In genomic region chr1:226735576-226735975, GRCh38 we compare ENCODE assay signal across 11 cellular contexts. TPM values are rescaled to one million over a fixed set of nuclear protein-coding genes. Genes with fewer than 3 reads are reported as not detected.
DNase-seq lines count a peak whose midpoint lies in the region; ATAC-seq and TF ChIP-seq lines count a peak whose summit lies in the region.
"Had no signal": no experiment of that assay in that cellular context is flagged by ENCODE, and none has a peak within 500 bp of the region (broad histone marks: within the 10 kb centered on the region; RNA-seq: fewer than 3 reads in every experiment).

No MANE protein-coding gene starts in this region.

- no peak for ATAC-seq in WTC11
- no peak for ATAC-seq in gastrocnemius medialis
- ATAC-seq in HG03442 (IDR thresholded peaks at IDR 0.05; ENCODE audit: unreplicated experiment), result no peak

- peak overlapping the region; percentile 84 to 91 (median 88) for H3K27ac ChIP-seq in gastrocnemius medialis

- no peak for TF ChIP-seq POLR2A in gastrocnemius medialis (IDR thresholded peaks at IDR 0.05)

- DNase-seq in GM06990 (ENCODE audit: extremely low read depth, insufficient read length), result no peak
- DNase-seq in WTC11 (ENCODE audit: low spot score), result no peak
- DNase-seq in endothelial cell (ENCODE audit: low spot score), result no peak
- no peak for DNase-seq in gastrocnemius medialis
- no peak for DNase-seq in effector CD4-positive, alpha-beta T cell
- no peak for DNase-seq in stimulated activated naive CD4-positive, alpha-beta T cell treated with Interleukin-2 at 50 U/mL for 16 hours (lab: John Stamatoyannopoulos, UW)
- no peak for DNase-seq in NCI-H510A (lab: John Stamatoyannopoulos, UW)
- DNase-seq: activated CD4-positive, alpha-beta T cell treated with anti-CD3 and anti-CD28 coated beads, Interleukin-2, amount 50 U/mL, for 4 hours; DMS53; NCI-H1417 treated with DMSO at 0.1 percent for 48 hours had no signal

- H3K36me3 Mint-ChIP-seq in WTC11 (no peaks in the 10 kb centered on the region), endothelial cell (ENCODE audit: low read depth, unreplicated experiment) (peaks cover 37% of the 10 kb centered on the region)

- TF ChIP-seq CTCF in GM06990 (IDR thresholded peaks at IDR 0.05; ENCODE audit: insufficient read depth, low read length, poor library complexity, severe bottlenecking) (no peak), WTC11 (IDR thresholded peaks at IDR 0.05) (no peak), endothelial cell (IDR thresholded peaks at IDR 0.05; ENCODE audit: unreplicated experiment) (no peak), gastrocnemius medialis (IDR thresholded peaks at IDR 0.05 in 4 of 5, conservative IDR thresholded peaks at IDR 0.05 in 1 of 5) (no peak)

- H3K4me3 Mint-ChIP-seq in WTC11 (peak overlapping the region; percentile 29; the same call in 1 of the 2 replicates), endothelial cell (ENCODE audit: unreplicated experiment) (peak overlapping the region; percentile 77)

- H3K4me1 Mint-ChIP-seq in WTC11 (peaks cover 43% of the 10 kb centered on the region), endothelial cell (ENCODE audit: unreplicated experiment) (peaks cover 53% of the 10 kb centered on the region)

- POLR2A ChIA-PET in WTC11 (lab: Charles Lee), result no interaction called here

- H3K27me3 ChIP-seq in GM06990 (replicated peaks; ENCODE audit: control insufficient read depth, insufficient read depth, low read length), result no peaks in the 10 kb centered on the region
- H3K27me3 ChIP-seq in gastrocnemius medialis, result no peaks in the 10 kb centered on the region

- H3K27ac Mint-ChIP-seq in WTC11 (no peak overlapping the region), endothelial cell (ENCODE audit: unreplicated experiment) (no peak overlapping the region)

- in situ Hi-C loops in gastrocnemius medialis (cut with MboI; ENCODE audit: low sequenced_read_pairs in 4 of 4), result loop anchor here in 2 of 4 donors (10.0 kb wide), 1 partner anchor 89 kb away; no protein-coding TSS in a partner anchor

- H3K27me3 Mint-ChIP-seq in WTC11 (ENCODE audit: low read depth) (peaks cover 43% of the 10 kb centered on the region), endothelial cell (ENCODE audit: unreplicated experiment) (peaks cover 11% of the 10 kb centered on the region)

- peaks cover 23 to 38% of the 10 kb centered on the region in 2 donors for H3K4me1 ChIP-seq in gastrocnemius medialis

- peaks cover 9% of the 10 kb centered on the region for H3K36me3 ChIP-seq in GM06990 (ENCODE audit: control insufficient read depth, insufficient read depth, low read length)
- H3K36me3 ChIP-seq in gastrocnemius medialis, result no peaks in the 10 kb centered on the region

- CTCF ChIA-PET in WTC11 (lab: Charles Lee), result interaction anchor here (1.1 to 1.7 kb wide), 4 partner anchors 84 to 98 kb away, joined by 3 to 5 read pairs (median 3); no protein-coding TSS in a partner anchor

- intact Hi-C loops in gastrocnemius medialis (cut with DNase I; ENCODE audit: low total_unique reads), result loop anchor here (5.0 kb wide), 2 partner anchors 78 to 98 kb away; no protein-coding TSS in a partner anchor

- no peaks in the 10 kb centered on the region for H3K9me3 Mint-ChIP-seq in WTC11
- no peaks in the 10 kb centered on the region for H3K9me3 Mint-ChIP-seq in endothelial cell (ENCODE audit: unreplicated experiment)

- no peaks in the 10 kb centered on the region for H3K9me3 ChIP-seq in gastrocnemius medialis

- H3K4me3 ChIP-seq in GM06990 (replicated peaks; ENCODE audit: low read depth, low read length) (peak overlapping the region; percentile 60), gastrocnemius medialis (peak overlapping the region; percentile 79 to 86 (median 84))

TF ChIP-seq in WTC11, 78 proteins besides CTCF, POLR2A, EP300 and RAD21:
- TF ChIP-seq MYBL2 (CRISPR knock-in tag; IDR thresholded peaks at IDR 0.05) (0 out of 2 replicates have a peak, but pooled peaks have one; percentile 31), NR3C1 (CRISPR knock-in tag; conservative IDR thresholded peaks at IDR 0.05; ENCODE audit: low read depth) (no peak)

RNA-seq across cellular contexts. Expression of gene ITPKB, which starts 3.5 kb away (rescaled TPM):
- total RNA-seq in WTC11 (2021) (13.1 to 15.6 TPM (median 13.5 TPM) in 3 replicates), endothelial cell (ENCODE audit: unreplicated experiment) (144 TPM), gastrocnemius medialis (10 to 100 TPM in 1 of 4 donors, 1 to 10 TPM in 3; 7.1 to 13.9 (median 7.8) TPM)
